Comparison of ENCODE assay signal across 1 cellular context in the genomic region with DNA sequence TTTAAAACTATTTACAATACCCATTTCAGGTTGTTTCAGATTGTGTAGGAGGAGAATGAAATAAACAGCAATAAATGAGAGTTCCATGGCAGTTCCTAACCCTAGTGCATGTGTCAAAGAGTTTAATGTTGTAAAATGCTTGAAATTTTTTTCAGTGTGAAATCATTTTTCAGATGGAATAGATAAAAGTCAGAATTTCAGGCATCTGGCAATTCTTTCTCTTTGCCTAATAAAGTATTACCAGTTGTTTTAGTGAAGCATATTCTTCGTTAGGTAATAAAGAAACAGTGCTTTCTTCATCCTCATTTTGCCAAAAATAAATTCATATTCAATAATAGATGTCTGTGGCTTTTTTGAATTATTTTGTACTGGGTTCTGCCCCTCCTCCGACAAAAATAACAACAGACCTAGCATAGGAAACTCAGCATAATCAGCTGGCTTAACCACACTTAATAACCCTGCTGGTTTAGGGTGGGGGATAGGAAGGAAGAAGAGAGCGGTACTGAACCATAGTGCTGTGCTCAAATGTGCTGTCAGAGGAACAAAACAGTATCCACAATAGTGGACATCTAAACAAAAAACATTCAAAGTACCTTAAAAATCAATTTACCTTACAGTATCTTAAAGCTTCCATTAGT.
TF ChIP-seq lines count a peak whose summit lies in the region.

No MANE protein-coding gene starts in this region.

TF ChIP-seq in HepG2, 621 proteins besides CTCF, POLR2A, EP300 and RAD21:
- no peak for TF ChIP-seq ATM (IDR thresholded peaks at IDR 0.05; ENCODE audit: borderline replicate concordance)
- TF ChIP-seq RBFOX2 (IDR thresholded peaks at IDR 0.05; ENCODE audit: low read depth, low read length): no peak
- no peak for TF ChIP-seq TSC22D2 (CRISPR knock-in tag; IDR thresholded peaks at IDR 0.05; ENCODE audit: borderline replicate concordance)
- no peak for TF ChIP-seq SP4 (CRISPR knock-in tag; IDR thresholded peaks at IDR 0.05)
TF ChIP-seq in HepG2: peak in this region for 0.
